ENCODE assay signal across 11 cellular contexts in genomic region chr10:28179006-28179405, GRCh38.
A peak's percentile ranks its signal among the peaks of the same experiment; 100 is the strongest.
DNase-seq lines count a peak whose midpoint lies in the region; ATAC-seq and TF ChIP-seq lines count a peak whose summit lies in the region.
"Had no signal": no experiment of that assay in that cellular context is flagged by ENCODE, and none has a peak within 500 bp of the region (broad histone marks: within the 10 kb centered on the region; RNA-seq: fewer than 3 reads in every experiment).

No MANE protein-coding gene starts in this region.

- H3K9me3 ChIP-seq in Loucy (ENCODE audit: insufficient read depth, low read depth, low read length) (no peaks in the 10 kb centered on the region), prostate gland (no peaks in the 10 kb centered on the region), HAP-1 (no peaks in the 10 kb centered on the region), gastrocnemius medialis (no peaks in the 10 kb centered on the region)
- H3K9me3 ChIP-seq: esophagus squamous epithelium, upper lobe of left lung had no signal

- H3K4me1 ChIP-seq in Loucy (ENCODE audit: insufficient read depth, low read length, poor library complexity, severe bottlenecking) (peaks cover 16% of the 10 kb centered on the region), prostate gland (replicated peaks) (no peaks in the 10 kb centered on the region), HAP-1 (no peaks in the 10 kb centered on the region), gastrocnemius medialis (peaks cover 9 to 13% of the 10 kb centered on the region in 2 donors)

- H3K27me3 Mint-ChIP-seq in activated CD4-positive, alpha-beta T cell treated with anti-CD3 and anti-CD28 coated beads, Interleukin-2, amount 10 ng/mL, durations not matched to agents 7 days and 5 days, result no peaks in the 10 kb centered on the region
- no peaks in the 10 kb centered on the region for H3K27me3 Mint-ChIP-seq in dendritic cell treated with granulocyte-macrophage colony-stimulating factor and Interleukin-4, amounts not matched to agents 40 ng/mL and 50 ng/mL, for 4 days

- ATAC-seq in gastrocnemius medialis, result no peak

- H2AFZ ChIP-seq in Loucy (ENCODE audit: low read length), result peak overlapping the region; percentile 97

- peak overlapping the region; percentile 93 for H3K27ac Mint-ChIP-seq in activated CD4-positive, alpha-beta T cell treated with anti-CD3 and anti-CD28 coated beads, Interleukin-2, amount 10 ng/mL, durations not matched to agents 7 days and 5 days
- H3K27ac Mint-ChIP-seq in dendritic cell treated with granulocyte-macrophage colony-stimulating factor and Interleukin-4, amounts not matched to agents 40 ng/mL and 50 ng/mL, for 4 days, result peak overlapping the region; percentile 86

- peaks cover 26% of the 10 kb centered on the region for H3K4me1 Mint-ChIP-seq in activated CD4-positive, alpha-beta T cell treated with anti-CD3 and anti-CD28 coated beads, Interleukin-2, amount 10 ng/mL, durations not matched to agents 7 days and 5 days
- peaks cover 18% of the 10 kb centered on the region for H3K4me1 Mint-ChIP-seq in dendritic cell treated with granulocyte-macrophage colony-stimulating factor and Interleukin-4, amounts not matched to agents 40 ng/mL and 50 ng/mL, for 4 days (ENCODE audit: low read depth)

- peaks cover 2% of the 10 kb centered on the region for H3K36me3 Mint-ChIP-seq in activated CD4-positive, alpha-beta T cell treated with anti-CD3 and anti-CD28 coated beads, Interleukin-2, amount 10 ng/mL, durations not matched to agents 7 days and 5 days (ENCODE audit: low read depth)
- H3K36me3 Mint-ChIP-seq in dendritic cell treated with granulocyte-macrophage colony-stimulating factor and Interleukin-4, amounts not matched to agents 40 ng/mL and 50 ng/mL, for 4 days (ENCODE audit: low read depth), result no peaks in the 10 kb centered on the region

- H3K27ac ChIP-seq in prostate gland (peak overlapping the region; percentile 37 to 54), gastrocnemius medialis (no peak overlapping the region)

- no peaks in the 10 kb centered on the region for H3K27me3 ChIP-seq in Loucy (ENCODE audit: insufficient read depth, low read length, poor library complexity, severe bottlenecking)
- H3K27me3 ChIP-seq in prostate gland (replicated peaks; ENCODE audit: insufficient read depth), result no peaks in the 10 kb centered on the region
- H3K27me3 ChIP-seq in HAP-1 (ENCODE audit: low read depth), result no peaks in the 10 kb centered on the region
- H3K27me3 ChIP-seq in gastrocnemius medialis, result no peaks in the 10 kb centered on the region
- H3K27me3 ChIP-seq: esophagus squamous epithelium, upper lobe of left lung had no signal

- TF ChIP-seq POLR2A in prostate gland (IDR thresholded peaks at IDR 0.05) (no peak), gastrocnemius medialis (IDR thresholded peaks at IDR 0.05) (no peak)

- H3K4me3 Mint-ChIP-seq in activated CD4-positive, alpha-beta T cell treated with anti-CD3 and anti-CD28 coated beads, Interleukin-2, amount 10 ng/mL, durations not matched to agents 7 days and 5 days, result peak overlapping the region; percentile 74
- no peak overlapping the region for H3K4me3 Mint-ChIP-seq in dendritic cell treated with granulocyte-macrophage colony-stimulating factor and Interleukin-4, amounts not matched to agents 40 ng/mL and 50 ng/mL, for 4 days

- no peaks in the 10 kb centered on the region for H3K79me2 ChIP-seq in Loucy (ENCODE audit: insufficient read depth, low read length)

- H3F3A ChIP-seq in Loucy (ENCODE audit: low read depth), result no peaks in the 10 kb centered on the region

- no peaks in the 10 kb centered on the region for H3K9me2 ChIP-seq in Loucy (replicated peaks; ENCODE audit: low read depth, low read length)

- in situ Hi-C loops in HAP-1 (cut with MboI; ENCODE audit: low sequenced_read_pairs), result loop anchor here (25.0 kb wide), 1 partner anchor 617 kb away; no protein-coding TSS in a partner anchor
- in situ Hi-C loops in gastrocnemius medialis (cut with MboI; ENCODE audit: low sequenced_read_pairs in 4 of 4), result loop anchor here in 3 of 4 donors (25.0 kb wide), 1 partner anchor 442 kb away; the partner anchor contains the start of gene MKX (in 3 of the 3)

- H3K9ac ChIP-seq in Loucy (ENCODE audit: low read depth, low read length, poor library complexity, severe bottlenecking), result peak overlapping the region; percentile 66

- DNase-seq in activated CD4-positive, alpha-beta T cell treated with anti-CD3 and anti-CD28 coated beads, Interleukin-2, amount 10 ng/mL, durations not matched to agents 7 days and 5 days, result no peak
- DNase-seq in activated CD4-positive, alpha-beta T cell treated with anti-CD3 and anti-CD28 coated beads for 48 hours, result no peak
- no peak for DNase-seq in prostate gland (ENCODE audit: low spot score)
- DNase-seq in HAP-1 (ENCODE audit: low spot score in 2 of 2), result no peak
- DNase-seq in NAMALWA (ENCODE audit: low spot score), result no peak
- no peak for DNase-seq in gastrocnemius medialis
- DNase-seq: esophagus squamous epithelium, T-helper 9 cell, upper lobe of left lung had no signal

- 41% methylated on average over 2 of the region's 2 CpGs for WGBS in prostate gland

- TF ChIP-seq CTCF in Loucy (conservative IDR thresholded peaks at IDR 0.05; ENCODE audit: low read length) (no peak), prostate gland (IDR thresholded peaks at IDR 0.05) (no peak), gastrocnemius medialis (IDR thresholded peaks at IDR 0.05 in 4 of 5, conservative IDR thresholded peaks at IDR 0.05 in 1 of 5) (no peak)

- H4K20me1 ChIP-seq in Loucy (ENCODE audit: insufficient read depth, low read length, poor library complexity, severe bottlenecking), result no peaks in the 10 kb centered on the region

- no peaks in the 10 kb centered on the region for H3K9me3 Mint-ChIP-seq in activated CD4-positive, alpha-beta T cell treated with anti-CD3 and anti-CD28 coated beads, Interleukin-2, amount 10 ng/mL, durations not matched to agents 7 days and 5 days
- no peaks in the 10 kb centered on the region for H3K9me3 Mint-ChIP-seq in dendritic cell treated with granulocyte-macrophage colony-stimulating factor and Interleukin-4, amounts not matched to agents 40 ng/mL and 50 ng/mL, for 4 days

- H3K4me3 ChIP-seq in Loucy (ENCODE audit: low read length, poor library complexity, severe bottlenecking), result peak overlapping the region; percentile 68
- H3K4me3 ChIP-seq in prostate gland, result no peak overlapping the region
- H3K4me3 ChIP-seq in HAP-1, result no peak overlapping the region
- no peak overlapping the region for H3K4me3 ChIP-seq in gastrocnemius medialis

- H3K36me3 ChIP-seq in Loucy (ENCODE audit: insufficient read depth, low read length) (no peaks in the 10 kb centered on the region), prostate gland (no peaks in the 10 kb centered on the region), HAP-1 (replicated peaks) (no peaks in the 10 kb centered on the region), gastrocnemius medialis (no peaks in the 10 kb centered on the region)
- H3K36me3 ChIP-seq: esophagus squamous epithelium, upper lobe of left lung had no signal

- intact Hi-C loops in dendritic cell treated with granulocyte-macrophage colony-stimulating factor and Interleukin-4, amounts not matched to agents 40 ng/mL and 50 ng/mL, for 4 days (cut with micrococcal nuclease), result loop anchor here (1.0 to 10.0 kb wide), 6 partner anchors 206 to 807 kb away; no protein-coding TSS in a partner anchor
- intact Hi-C loops in prostate gland (cut with DNase I) (loop anchor here (2.0 kb wide), 1 partner anchor 434 kb away; the partner anchor contains the start of gene MKX), gastrocnemius medialis (cut with DNase I; ENCODE audit: low total_unique reads) (loop anchor here (1.0 kb wide), 1 partner anchor 437 kb away; no protein-coding TSS in a partner anchor)

- peak overlapping the region; percentile 84 for H3K4me2 ChIP-seq in Loucy (ENCODE audit: low read depth, low read length, poor library complexity, severe bottlenecking)

- CTCF ChIA-PET in activated CD4-positive, alpha-beta T cell treated with anti-CD3 and anti-CD28 coated beads, Interleukin-2, amount 10 ng/mL, durations not matched to agents 7 days and 5 days (lab: Charles Lee), result interaction anchor here (0.6 to 1.5 kb wide), 7 partner anchors 17 to 692 kb away, joined by 3 to 7 read pairs (median 3); partner anchors contain the start of gene RAB18

- POLR2A ChIA-PET in activated CD4-positive, alpha-beta T cell treated with anti-CD3 and anti-CD28 coated beads, Interleukin-2, amount 10 ng/mL, durations not matched to agents 7 days and 5 days (lab: Charles Lee), result interaction anchor here (0.7 to 1.0 kb wide), 2 partner anchors 14 to 143 kb away, joined by 3 to 8 read pairs; no protein-coding TSS in a partner anchor

Comparison
In these comparisons a context has a peak if more than half of its experiments do, and no peak if none do; other contexts are left out.
1. H3K27ac ChIP-seq: peak in prostate gland (2 of 2); none in gastrocnemius medialis (0 of 4).